In the genomic region with DNA sequence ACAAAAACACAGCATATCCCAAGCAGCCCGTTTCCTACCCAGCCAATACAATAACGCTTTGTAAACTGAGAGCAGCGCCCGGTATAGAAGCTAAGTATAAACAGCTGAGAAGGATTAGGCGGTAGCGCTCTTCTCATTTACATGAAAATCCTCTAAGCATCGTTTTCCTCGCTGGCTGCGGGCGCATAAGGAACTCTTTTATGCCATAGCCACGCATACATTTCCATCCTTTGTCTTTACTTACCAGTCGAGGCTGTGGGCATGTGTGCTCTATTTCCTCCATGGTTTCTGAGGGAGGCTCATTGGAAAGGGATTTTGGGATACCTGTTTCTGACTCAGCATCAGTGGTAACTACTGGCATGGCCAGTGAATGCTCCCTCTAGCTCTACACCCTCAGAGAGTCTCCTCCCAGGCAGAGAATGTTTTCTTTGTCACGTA, we compare ENCODE assay signal across 9 cellular contexts. TPM values are rescaled to one million over a fixed set of nuclear protein-coding genes. Genes with fewer than 3 reads are reported as not detected.
DNase-seq lines count a peak whose midpoint lies in the region; ATAC-seq and TF ChIP-seq lines count a peak whose summit lies in the region.
"Had no signal": no experiment of that assay in that cellular context is flagged by ENCODE, and none has a peak within 500 bp of the region (broad histone marks: within the 10 kb centered on the region; RNA-seq: fewer than 3 reads in every experiment).

No MANE protein-coding gene starts in this region.

- no peaks in the 10 kb centered on the region for H3K36me3 Mint-ChIP-seq in activated B cell treated with CpG ODN at 0.5 μM for 24 hours (ENCODE audit: low read depth)

- intact Hi-C loops in activated B cell treated with CpG ODN at 0.5 μM for 24 hours (cut with micrococcal nuclease), result no loop called here
- intact Hi-C loops in heart right ventricle (cut with DNase I), result no loop called here

- peaks cover 16% of the 10 kb centered on the region for H3K27me3 Mint-ChIP-seq in activated B cell treated with CpG ODN at 0.5 μM for 24 hours

- TF ChIP-seq CTCF in activated B cell treated with CpG ODN at 0.5 μM for 24 hours (IDR thresholded peaks at IDR 0.05), result no peak
- TF ChIP-seq CTCF in heart right ventricle (IDR thresholded peaks at IDR 0.05), result no peak

- ATAC-seq in HG03045 (IDR thresholded peaks at IDR 0.05; ENCODE audit: unreplicated experiment) (peak; percentile 20), activated B cell treated with CpG ODN at 0.5 μM for 24 hours (ENCODE audit: low read depth) (peak; percentile 23), heart right ventricle (peak; percentile 5 to 50 (median 36)), HG03095 (IDR thresholded peaks at IDR 0.05; ENCODE audit: unreplicated experiment) (no peak)

- H3K9me3 Mint-ChIP-seq in activated B cell treated with CpG ODN at 0.5 μM for 24 hours, result no peaks in the 10 kb centered on the region

- H3K4me3 ChIP-seq in heart right ventricle (peak overlapping the region in 7 of 10 donors; percentile 8 to 50 (median 41)), skeletal muscle cell (ENCODE audit: low read depth, low read length) (peak overlapping the region; percentile 24)

- H3K4me3 Mint-ChIP-seq in activated B cell treated with CpG ODN at 0.5 μM for 24 hours, result peak overlapping the region; percentile 80

- no peaks in the 10 kb centered on the region for H3K36me3 ChIP-seq in heart right ventricle

- DNase-seq in ELF-1 (ENCODE audit: low read depth, low spot score), result peak; percentile 65
- DNase-seq in activated B cell treated with CpG ODN at 0.5 μM for 24 hours, result no peak
- DNase-seq in heart right ventricle, result no peak
- no peak for DNase-seq in skeletal muscle cell (ENCODE audit: low read depth)
- no peak for DNase-seq in NCI-H446 (lab: John Stamatoyannopoulos, UW)
- no peak for DNase-seq in SW480 (ENCODE audit: low spot score)

- WGBS in heart right ventricle, 2 donors, result 1% methylated on average over 13 of the region's 13 CpGs

- H3K27ac Mint-ChIP-seq in activated B cell treated with CpG ODN at 0.5 μM for 24 hours, result no peak overlapping the region

- H3K9me3 ChIP-seq in heart right ventricle, result no peaks in the 10 kb centered on the region

- H3K4me1 ChIP-seq in heart right ventricle, result peaks cover 0 to 8% (median 0%) of the 10 kb centered on the region in 9 donors

- POLR2A ChIA-PET in activated B cell treated with CpG ODN at 0.5 μM for 24 hours (lab: Charles Lee), result no interaction called here

- H3K27me3 ChIP-seq in heart right ventricle, result peaks cover 0 to 65% (median 0%) of the 10 kb centered on the region in 7 donors

- H3K27ac ChIP-seq in heart right ventricle, result no peak overlapping the region
- H3K27ac ChIP-seq: HL-60 had no signal

- peaks cover 20% of the 10 kb centered on the region for H3K4me1 Mint-ChIP-seq in activated B cell treated with CpG ODN at 0.5 μM for 24 hours

- CTCF ChIA-PET in activated B cell treated with CpG ODN at 0.5 μM for 24 hours (lab: Charles Lee), result no interaction called here

RNA-seq across cellular contexts. Expression of gene PCYT1B, which starts 0.4 kb away (rescaled TPM):
- not detected in 2 replicates for total RNA-seq in activated B cell treated with CpG ODN at 0.5 μM for 24 hours
- under 1 TPM in 5 of 10 donors, not detected in 5; 0.13 to 0.34 (median 0.21) TPM for total RNA-seq in heart right ventricle
- under 1 TPM; 0.07 to 0.09 TPM for polyA plus RNA-seq in heart right ventricle

RNA-seq across cellular contexts. Expression of gene POLA1, which starts 47.0 kb away (rescaled TPM):
- total RNA-seq in activated B cell treated with CpG ODN at 0.5 μM for 24 hours (15.5 and 18.7 TPM in 2 replicates), heart right ventricle (1 to 10 TPM; 5.2 to 8.5 (median 6.8) TPM)
- 1 to 10 TPM; 2.6 to 3.2 TPM for polyA plus RNA-seq in heart right ventricle
